20 cellular contexts compared by ENCODE assay signal in genomic region chr10:97134983-97135382, GRCh38. TPM values are rescaled to one million over a fixed set of nuclear protein-coding genes. Genes with fewer than 3 reads are reported as not detected.
A peak's percentile ranks its signal among the peaks of the same experiment; 100 is the strongest.
DNase-seq lines count a peak whose midpoint lies in the region; ATAC-seq, FAIRE-seq and TF ChIP-seq lines count a peak whose summit lies in the region.
"Had no signal": no experiment of that assay in that cellular context is flagged by ENCODE, and none has a peak within 500 bp of the region (broad histone marks: within the 10 kb centered on the region; RNA-seq: fewer than 3 reads in every experiment).

No MANE protein-coding gene starts in this region.

- ATAC-seq in GM23338: peak; percentile 18; the same call in 2 of the 3 replicates
- ATAC-seq in pancreas: no peak
- ATAC-seq: HCT116, Panc1 had no signal

- no peak overlapping the region for H3K27ac ChIP-seq in GM23338 (ENCODE audit: low read depth)
- H3K27ac ChIP-seq in pancreas: no peak overlapping the region
- H3K27ac ChIP-seq: RWPE1, SK-N-MC had no signal

- no peak overlapping the region for H3K4me3 ChIP-seq in GM23338
- no peak overlapping the region for H3K4me3 ChIP-seq in bronchial epithelial cell (ENCODE audit: low read depth, low read length)
- no peak overlapping the region for H3K4me3 ChIP-seq in pancreas
- H3K4me3 ChIP-seq: SK-N-MC had no signal

- no peak for DNase-seq in GM23338 (ENCODE audit: low spot score)
- DNase-seq in bronchial epithelial cell (ENCODE audit: low read depth): no peak
- DNase-seq in neural crest cell (ENCODE audit: low read depth, low spot score): no peak
- DNase-seq in type B pancreatic cell (ENCODE audit: extremely low spot score, unreplicated experiment): no peak
- DNase-seq in mucosa of gallbladder (ENCODE audit: low spot score): no peak
- no peak for DNase-seq in pancreas
- DNase-seq in NCI-H1105 treated with DMSO at 0.1 percent for 48 hours (lab: John Stamatoyannopoulos, UW): no peak
- DNase-seq: NCI-H1048, NCI-H1417 treated with DMSO at 0.1 percent for 48 hours, NCI-H1694 treated with DMSO at 0.1 percent for 48 hours, NCI-H2081, NCI-H2227 treated with DMSO at 0.1 percent for 48 hours, NCI-H69, SHP77 treated with DMSO at 0.1 percent for 48 hours had no signal

- H3K9me3 Mint-ChIP-seq in GM23338: no peaks in the 10 kb centered on the region
- no peaks in the 10 kb centered on the region for H3K9me3 Mint-ChIP-seq in neural crest cell
- H3K9me3 Mint-ChIP-seq in type B pancreatic cell: no peaks in the 10 kb centered on the region

- H3K4me2 ChIP-seq in GM23338: no peak overlapping the region

- H4K20me1 ChIP-seq in GM23338 (replicated peaks; ENCODE audit: insufficient read depth): no peaks in the 10 kb centered on the region

- H3K36me3 ChIP-seq in GM23338 (ENCODE audit: insufficient read depth): no peaks in the 10 kb centered on the region
- H3K36me3 ChIP-seq in bronchial epithelial cell (ENCODE audit: control insufficient read depth, insufficient read depth, low read length): no peaks in the 10 kb centered on the region
- H3K36me3 ChIP-seq in pancreas: no peaks in the 10 kb centered on the region

- H3K36me3 Mint-ChIP-seq in GM23338 (ENCODE audit: low read depth): no peaks in the 10 kb centered on the region
- no peaks in the 10 kb centered on the region for H3K36me3 Mint-ChIP-seq in neural crest cell (ENCODE audit: low read depth)
- H3K36me3 Mint-ChIP-seq in type B pancreatic cell: no peaks in the 10 kb centered on the region

- WGBS in pancreas, 2 donors: 81 to 82% methylated on average over 15 of the region's 15 CpGs

- H3K9me3 ChIP-seq in pancreas: no peaks in the 10 kb centered on the region

- intact Hi-C loops in pancreas (cut with DNase I): no loop called here

- H3K4me1 Mint-ChIP-seq in GM23338: peaks cover 13% of the 10 kb centered on the region
- peaks cover 74% of the 10 kb centered on the region for H3K4me1 Mint-ChIP-seq in neural crest cell
- H3K4me1 Mint-ChIP-seq in type B pancreatic cell (ENCODE audit: unreplicated experiment): peaks cover 43% of the 10 kb centered on the region
- H3K4me1 Mint-ChIP-seq: B cell had no signal

- no peaks in the 10 kb centered on the region for H3F3A ChIP-seq in GM23338 (replicated peaks; ENCODE audit: low read depth)

- no peaks in the 10 kb centered on the region for H3K79me2 ChIP-seq in GM23338 (replicated peaks; ENCODE audit: insufficient read depth)

- no peak overlapping the region for H3K4me3 Mint-ChIP-seq in GM23338
- H3K4me3 Mint-ChIP-seq in neural crest cell: no peak overlapping the region
- H3K4me3 Mint-ChIP-seq in type B pancreatic cell: peak overlapping the region; percentile 32
- H3K4me3 Mint-ChIP-seq: B cell had no signal

- H3K27me3 Mint-ChIP-seq in GM23338 (ENCODE audit: insufficient read depth, low read depth, poor library complexity) (peaks cover 2% of the 10 kb centered on the region), neural crest cell (ENCODE audit: low read depth) (peaks cover 39% of the 10 kb centered on the region), type B pancreatic cell (peaks cover 7% of the 10 kb centered on the region)

- no peak for TF ChIP-seq CTCF in GM23338 (conservative IDR thresholded peaks at IDR 0.05; ENCODE audit: low read depth in 2 of 2)
- TF ChIP-seq CTCF in bronchial epithelial cell (IDR thresholded peaks at IDR 0.05; ENCODE audit: insufficient read depth, low read length, severe bottlenecking): no peak
- no peak for TF ChIP-seq CTCF in neural crest cell (conservative IDR thresholded peaks at IDR 0.05)
- TF ChIP-seq CTCF in type B pancreatic cell (conservative IDR thresholded peaks at IDR 0.05): no peak
- no peak for TF ChIP-seq CTCF in pancreas (IDR thresholded peaks at IDR 0.05)

- no peak overlapping the region; the same call in 1 of the 2 replicates for H2AFZ ChIP-seq in GM23338

- no peaks in the 10 kb centered on the region for H3K27me3 ChIP-seq in GM23338 (ENCODE audit: insufficient read depth)
- H3K27me3 ChIP-seq in bronchial epithelial cell (ENCODE audit: control insufficient read depth, insufficient read depth, low read length): no peaks in the 10 kb centered on the region
- H3K27me3 ChIP-seq in pancreas: no peaks in the 10 kb centered on the region

- no peak overlapping the region for H3K27ac Mint-ChIP-seq in GM23338
- peak overlapping the region; percentile 35 for H3K27ac Mint-ChIP-seq in neural crest cell (ENCODE audit: unreplicated experiment)
- H3K27ac Mint-ChIP-seq in type B pancreatic cell: peak overlapping the region; percentile 51
- H3K27ac Mint-ChIP-seq: B cell had no signal

- H3K4me1 ChIP-seq in GM23338 (ENCODE audit: insufficient read depth): peaks cover under 1% of the 10 kb centered on the region; the same call in 1 of the 2 replicates
- no peaks in the 10 kb centered on the region for H3K4me1 ChIP-seq in pancreas

- H3K9me2 ChIP-seq in GM23338 (ENCODE audit: insufficient read depth): no peaks in the 10 kb centered on the region

- peak; percentile 43 for FAIRE-seq in bronchial epithelial cell (lab: Jason Lieb, UNC)
- FAIRE-seq in pancreas (lab: Jason Lieb, UNC): no peak
- FAIRE-seq: D721Med had no signal

TF ChIP-seq in GM23338, 12 proteins besides CTCF, POLR2A, EP300 and RAD21 (continues in another document):
- TF ChIP-seq ZNF462 (CRISPR knock-in tag; IDR thresholded peaks at IDR 0.05) (no peak), JUNB (IDR thresholded peaks at IDR 0.05; ENCODE audit: unreplicated experiment) (no peak), ZNF331 (CRISPR knock-in tag; IDR thresholded peaks at IDR 0.05; ENCODE audit: low read depth) (no peak), EZH2 (IDR thresholded peaks at IDR 0.05; ENCODE audit: low read depth, unreplicated experiment) (no peak), CREB1 (CRISPR knock-in tag; IDR thresholded peaks at IDR 0.05; ENCODE audit: low read depth) (no peak), NANOG (IDR thresholded peaks at IDR 0.05; ENCODE audit: borderline replicate concordance) (no peak), EZH2phosphoT487 (IDR thresholded peaks at IDR 0.05; ENCODE audit: unreplicated experiment) (no peak)

RNA-seq across cellular contexts. Expression of gene SLIT1, which starts 50.8 kb away (rescaled TPM):
- 1.7 and 2.0 TPM in 2 replicates for total RNA-seq in GM23338 (2014; rRNA removed; shearing (Covaris generic))
- polyA plus RNA-seq in GM23338 (2016; fragmentation: Nextera tagmentation; extraction: Ambion mirVana): 0.37 and 0.76 TPM in 2 replicates
- under 0.01 and 0.51 TPM in 2 replicates for total RNA-seq in bronchial epithelial cell
- 9.7 and 10.6 TPM in 2 replicates for total RNA-seq in neural crest cell
- total RNA-seq in type B pancreatic cell (ENCODE audit: low replicate concordance): 2.2 and 55.7 TPM in 2 replicates
- total RNA-seq in mucosa of gallbladder: 0.40 TPM
- 1 to 10 TPM in 3 of 6 donors, under 1 TPM in 3; 0.23 to 1.3 (median 0.84) TPM for total RNA-seq in pancreas
- polyA plus RNA-seq in pancreas: 1 to 10 TPM in 1 of 2 donors, under 1 TPM in 1; 0.57 to 2.8 TPM
